ENCODE assay signal across 4 cellular contexts in the genomic region with DNA sequence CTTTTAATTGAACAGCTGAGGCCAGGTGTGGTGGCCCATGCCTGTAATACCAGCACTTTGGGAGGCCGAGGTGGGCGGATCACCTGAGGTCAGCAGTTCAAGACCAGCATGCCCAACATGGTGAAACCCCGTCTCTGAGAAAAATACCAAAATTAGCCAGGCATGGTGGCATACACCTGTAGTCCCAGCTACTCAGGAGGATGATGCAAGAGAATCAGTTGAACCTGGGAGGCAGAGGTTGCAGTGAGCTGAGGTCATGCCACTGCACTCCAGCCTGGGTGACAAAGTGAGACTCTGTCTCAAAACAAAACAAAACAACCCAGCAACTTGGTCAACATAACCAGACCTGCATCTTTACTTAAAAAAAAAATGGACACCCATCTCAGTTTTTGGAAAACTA. TPM values are rescaled to one million over a fixed set of nuclear protein-coding genes. Genes with fewer than 3 reads are reported as not detected.
"Had no signal": no experiment of that assay in that cellular context is flagged by ENCODE, and none has a peak within 500 bp of the region (broad histone marks: within the 10 kb centered on the region; RNA-seq: fewer than 3 reads in every experiment).

No MANE protein-coding gene starts in this region.

RNA-seq across cellular contexts. Expression of gene PINLYP, which starts 11.4 kb away (rescaled TPM):
- total RNA-seq: HT-29 had no signal
- polyA plus RNA-seq: IgD-negative memory B cell had no signal

RNA-seq across cellular contexts. Expression of gene SRRM5, which starts 24.9 kb away (rescaled TPM):
- total RNA-seq: HT1080, IMR-90 had no signal
- polyA plus RNA-seq: IgD-negative memory B cell had no signal
